Comparison of ENCODE assay signal across 1 cellular context in genomic region chr1:47437518-47438320, GRCh38.
TF ChIP-seq lines count a peak whose summit lies in the region.

Gene FOXD2 (plus strand): TSS chr1:47438044. CDS start chr1:47438136, 92 bp downstream.

TF ChIP-seq in WTC11, 78 proteins besides CTCF, POLR2A, EP300 and RAD21 (continued from another document):
- TF ChIP-seq ZNF281 (CRISPR knock-in tag; IDR thresholded peaks at IDR 0.05) (no peak), ZNF121 (CRISPR knock-in tag; IDR thresholded peaks at IDR 0.05) (no peak), SP1 (CRISPR knock-in tag; conservative IDR thresholded peaks at IDR 0.05) (0 out of 2 replicates have a peak, but pooled peaks have one; percentile 21), TEAD4 (CRISPR knock-in tag; IDR thresholded peaks at IDR 0.05) (no peak), FOXP4 (CRISPR knock-in tag; IDR thresholded peaks at IDR 0.05) (0 out of 2 replicates have a peak, but pooled peaks have one; percentile 45), ZNF423 (CRISPR knock-in tag; IDR thresholded peaks at IDR 0.05) (no peak), MLX (CRISPR knock-in tag; IDR thresholded peaks at IDR 0.05) (no peak), MXD4 (CRISPR knock-in tag; IDR thresholded peaks at IDR 0.05; ENCODE audit: borderline replicate concordance) (no peak), ZNF219 (CRISPR knock-in tag; IDR thresholded peaks at IDR 0.05; ENCODE audit: borderline replicate concordance) (no peak), ELF4 (CRISPR knock-in tag; IDR thresholded peaks at IDR 0.05; ENCODE audit: low read depth) (no peak), NR2C2 (CRISPR knock-in tag; IDR thresholded peaks at IDR 0.05) (no peak), ETV6 (CRISPR knock-in tag; IDR thresholded peaks at IDR 0.05) (peak; percentile 64; the same call in 1 of the 2 replicates)
